Comparison of ENCODE assay signal across 1 cellular context in the genomic region with DNA sequence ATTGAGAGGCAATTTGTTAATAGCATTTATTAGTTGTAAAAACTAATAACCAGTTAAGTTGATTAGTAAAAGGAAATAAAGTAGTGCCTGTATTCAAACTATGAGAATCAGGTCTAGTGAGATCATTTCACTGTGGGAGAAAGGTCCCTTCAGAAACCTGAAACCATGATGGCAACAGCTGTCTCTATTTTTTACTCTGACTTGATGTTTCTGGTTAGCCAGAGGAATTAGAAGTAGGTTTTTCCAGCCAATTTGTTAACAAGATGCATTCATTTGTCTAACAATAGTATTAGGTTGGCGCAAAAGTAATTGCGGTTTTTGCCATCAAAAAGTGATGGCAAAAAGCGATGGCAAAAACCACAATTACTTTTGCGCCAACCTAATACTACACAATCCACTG.
TF ChIP-seq lines count a peak whose summit lies in the region.

No MANE protein-coding gene starts in this region.

TF ChIP-seq in GM12878, 131 proteins besides CTCF, POLR2A, EP300 and RAD21:
- TF ChIP-seq, protein P1, sequence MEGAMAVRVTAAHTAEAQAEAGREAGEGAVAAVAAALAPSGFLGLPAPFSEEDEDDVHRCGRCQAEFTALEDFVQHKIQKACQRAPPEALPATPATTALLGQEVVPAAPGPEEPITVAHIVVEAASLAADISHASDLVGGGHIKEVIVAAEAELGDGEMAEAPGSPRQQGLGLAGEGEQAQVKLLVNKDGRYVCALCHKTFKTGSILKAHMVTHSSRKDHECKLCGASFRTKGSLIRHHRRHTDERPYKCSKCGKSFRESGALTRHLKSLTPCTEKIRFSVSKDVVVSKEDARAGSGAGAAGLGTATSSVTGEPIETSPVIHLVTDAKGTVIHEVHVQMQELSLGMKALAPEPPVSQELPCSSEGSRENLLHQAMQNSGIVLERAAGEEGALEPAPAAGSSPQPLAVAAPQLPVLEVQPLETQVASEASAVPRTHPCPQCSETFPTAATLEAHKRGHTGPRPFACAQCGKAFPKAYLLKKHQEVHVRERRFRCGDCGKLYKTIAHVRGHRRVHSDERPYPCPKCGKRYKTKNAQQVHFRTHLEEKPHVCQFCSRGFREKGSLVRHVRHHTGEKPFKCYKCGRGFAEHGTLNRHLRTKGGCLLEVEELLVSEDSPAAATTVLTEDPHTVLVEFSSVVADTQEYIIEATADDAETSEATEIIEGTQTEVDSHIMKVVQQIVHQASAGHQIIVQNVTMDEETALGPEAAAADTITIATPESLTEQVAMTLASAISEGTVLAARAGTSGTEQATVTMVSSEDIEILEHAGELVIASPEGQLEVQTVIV (IDR thresholded peaks at IDR 0.05; ENCODE audit: borderline replicate concordance, partially characterized antibody) = no peak
- TF ChIP-seq, protein P2, sequence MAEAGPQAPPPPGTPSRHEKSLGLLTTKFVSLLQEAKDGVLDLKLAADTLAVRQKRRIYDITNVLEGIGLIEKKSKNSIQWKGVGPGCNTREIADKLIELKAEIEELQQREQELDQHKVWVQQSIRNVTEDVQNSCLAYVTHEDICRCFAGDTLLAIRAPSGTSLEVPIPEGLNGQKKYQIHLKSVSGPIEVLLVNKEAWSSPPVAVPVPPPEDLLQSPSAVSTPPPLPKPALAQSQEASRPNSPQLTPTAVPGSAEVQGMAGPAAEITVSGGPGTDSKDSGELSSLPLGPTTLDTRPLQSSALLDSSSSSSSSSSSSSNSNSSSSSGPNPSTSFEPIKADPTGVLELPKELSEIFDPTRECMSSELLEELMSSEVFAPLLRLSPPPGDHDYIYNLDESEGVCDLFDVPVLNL (IDR thresholded peaks at IDR 0.05; ENCODE audit: low read depth, low read length) = no peak
- TF ChIP-seq IRF4 (IDR thresholded peaks at IDR 0.05; ENCODE audit: low read depth, low read length) (no peak), FOS (IDR thresholded peaks at IDR 0.05; ENCODE audit: borderline replicate concordance, extremely low read depth, insufficient read length) (no peak), SMAD5 (IDR thresholded peaks at IDR 0.05; ENCODE audit: low read depth) (no peak), SRF (IDR thresholded peaks at IDR 0.05; ENCODE audit: low read depth in 2 of 2, low read length in 2 of 2) (no peak), NBN (IDR thresholded peaks at IDR 0.05) (no peak), ZZZ3 (IDR thresholded peaks at IDR 0.05; ENCODE audit: control insufficient read depth, insufficient read length, low read depth) (no peak), STAT1 (conservative IDR thresholded peaks at IDR 0.05) (no peak), CHD4 (IDR thresholded peaks at IDR 0.05) (no peak), NKRF (conservative IDR thresholded peaks at IDR 0.05) (no peak), MYB (IDR thresholded peaks at IDR 0.05; ENCODE audit: borderline replicate concordance, low read depth, low read length) (no peak), TCF12 (IDR thresholded peaks at IDR 0.05; ENCODE audit: low read depth, low read length) (no peak), NR2C2 (IDR thresholded peaks at IDR 0.05; ENCODE audit: borderline replicate concordance, control insufficient read depth, insufficient read length, low read depth) (no peak), MEF2B (IDR thresholded peaks at IDR 0.05; ENCODE audit: partially characterized antibody, poor library complexity, severe bottlenecking) (no peak)
- TF ChIP-seq, protein P3, sequence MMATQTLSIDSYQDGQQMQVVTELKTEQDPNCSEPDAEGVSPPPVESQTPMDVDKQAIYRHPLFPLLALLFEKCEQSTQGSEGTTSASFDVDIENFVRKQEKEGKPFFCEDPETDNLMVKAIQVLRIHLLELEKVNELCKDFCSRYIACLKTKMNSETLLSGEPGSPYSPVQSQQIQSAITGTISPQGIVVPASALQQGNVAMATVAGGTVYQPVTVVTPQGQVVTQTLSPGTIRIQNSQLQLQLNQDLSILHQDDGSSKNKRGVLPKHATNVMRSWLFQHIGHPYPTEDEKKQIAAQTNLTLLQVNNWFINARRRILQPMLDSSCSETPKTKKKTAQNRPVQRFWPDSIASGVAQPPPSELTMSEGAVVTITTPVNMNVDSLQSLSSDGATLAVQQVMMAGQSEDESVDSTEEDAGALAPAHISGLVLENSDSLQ (IDR thresholded peaks at IDR 0.05) = no peak
- TF ChIP-seq, protein P4, sequence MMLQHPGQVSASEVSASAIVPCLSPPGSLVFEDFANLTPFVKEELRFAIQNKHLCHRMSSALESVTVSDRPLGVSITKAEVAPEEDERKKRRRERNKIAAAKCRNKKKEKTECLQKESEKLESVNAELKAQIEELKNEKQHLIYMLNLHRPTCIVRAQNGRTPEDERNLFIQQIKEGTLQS (IDR thresholded peaks at IDR 0.05; ENCODE audit: borderline replicate concordance, extremely low read depth, low read depth, low read length) = no peak
